In the genomic region with DNA sequence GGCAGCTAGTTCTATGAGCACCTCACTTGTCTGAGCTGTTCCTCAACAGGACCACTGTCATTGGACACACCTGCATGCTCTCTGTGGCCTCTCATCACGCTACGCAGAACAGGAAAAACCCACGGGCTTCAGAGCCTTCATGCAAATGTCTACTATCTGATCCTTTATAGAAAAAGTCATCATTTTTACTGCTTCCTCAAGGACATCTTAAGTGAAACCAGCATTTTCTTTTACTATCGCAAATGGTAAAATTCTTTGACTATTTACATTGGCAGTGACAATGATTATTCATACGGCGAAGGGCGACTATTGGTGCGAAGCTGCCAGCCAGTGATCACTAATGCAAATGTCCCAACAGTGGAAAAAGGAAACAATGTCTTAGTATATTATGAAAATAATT, we compare ENCODE assay signal across 17 cellular contexts.
DNase-seq lines count a peak whose midpoint lies in the region; ATAC-seq and TF ChIP-seq lines count a peak whose summit lies in the region.
"Had no signal": no experiment of that assay in that cellular context is flagged by ENCODE, and none has a peak within 500 bp of the region (broad histone marks: within the 10 kb centered on the region; RNA-seq: fewer than 3 reads in every experiment).

No MANE protein-coding gene starts in this region.

- peaks cover 7% of the 10 kb centered on the region for H3K4me1 ChIP-seq in Panc1 (ENCODE audit: control insufficient read depth, insufficient read depth, low read length)
- H3K4me1 ChIP-seq in thoracic aorta (ENCODE audit: control insufficient read depth in 1 of 2, low read depth in 2 of 2), result peaks cover 10 to 22% of the 10 kb centered on the region in 2 donors
- H3K4me1 ChIP-seq: uterus had no signal

- H3K4me3 ChIP-seq in Panc1 (ENCODE audit: low read depth in 2 of 2, low read length in 2 of 2) (no peak overlapping the region), thoracic aorta (peak overlapping the region; percentile 8)
- H3K4me3 ChIP-seq: ascending aorta, sigmoid colon, uterus had no signal

- DNase-seq in Panc1 (ENCODE audit: low read depth, low spot score) (no peak), thoracic aorta (ENCODE audit: low spot score) (no peak), T-helper 1 cell (no peak), EL (no peak)
- DNase-seq: activated CD4-positive, alpha-beta T cell treated with anti-CD3 and anti-CD28 coated beads, Interleukin-2, amount 50 U/mL, for 4 hours; CD8-positive, alpha-beta memory T cell; foreskin melanocyte; NCI-H2029 treated with DMSO at 0.1 percent for 48 hours; NCI-H774; sigmoid colon; stimulated activated CD4-positive, alpha-beta T cell treated with anti-CD3 and anti-CD28 coated beads, Interleukin-4, amount 100 ng/mL, for 4 hours; uterus had no signal

- in situ Hi-C loops in Panc1 (cut with HindIII; ENCODE audit: low pct_unique_long_range_greater_than_20kb, low sequenced_read_pairs), result no loop called here

- peak; percentile 64 for ATAC-seq in GM18873 (IDR thresholded peaks at IDR 0.05; ENCODE audit: low FRiP score, unreplicated experiment)
- ATAC-seq in HG02870 (IDR thresholded peaks at IDR 0.05; ENCODE audit: unreplicated experiment), result peak; percentile 93
- ATAC-seq in Panc1, result no peak
- no peak for ATAC-seq in thoracic aorta (ENCODE audit: insufficient number of reproducible peaks, low FRiP score, low read depth)
- no peak for ATAC-seq in GM18909 (IDR thresholded peaks at IDR 0.05; ENCODE audit: poor library complexity, unreplicated experiment)
- ATAC-seq: stimulated activated effector memory CD8-positive, alpha-beta T cell treated with anti-CD3 and anti-CD28 coated beads, Interleukin-12 subunit alpha, Interleukin-12 subunit beta, amount 100 ng/mL, for 72 hours had no signal

- H3K27me3 ChIP-seq in Panc1 (ENCODE audit: control insufficient read depth, insufficient read depth, low read length), result no peaks in the 10 kb centered on the region
- H3K27me3 ChIP-seq in thoracic aorta (replicated peaks; ENCODE audit: insufficient read depth), result no peaks in the 10 kb centered on the region
- H3K27me3 ChIP-seq: ascending aorta, sigmoid colon, uterus had no signal

- H3K27ac ChIP-seq in Panc1 (ENCODE audit: low read length) (no peak overlapping the region), thoracic aorta (no peak overlapping the region)
- H3K27ac ChIP-seq: ascending aorta, sigmoid colon, uterus had no signal

- H3K9me3 ChIP-seq in Panc1 (ENCODE audit: control insufficient read depth, insufficient read depth, low read depth, low read length) (no peaks in the 10 kb centered on the region), thoracic aorta (no peaks in the 10 kb centered on the region)
- H3K9me3 ChIP-seq: ascending aorta, sigmoid colon, uterus had no signal

- BruUV-seq in Panc1 (replicated peaks; lab: Mats Ljungman, UMichigan), result TSS peak; percentile 4

- POLR2A ChIA-PET in Panc1 (lab: Charles Lee), result no interaction called here

- peaks cover 35% of the 10 kb centered on the region for H3K36me3 ChIP-seq in Panc1 (ENCODE audit: control insufficient read depth, insufficient read depth, low read length)
- H3K36me3 ChIP-seq in thoracic aorta, result no peaks in the 10 kb centered on the region
- H3K36me3 ChIP-seq: uterus had no signal

- CTCF ChIA-PET in Panc1 (lab: Charles Lee), result no interaction called here

- intact Hi-C loops in Panc1 (cut with micrococcal nuclease; ENCODE audit: unreplicated experiment), result no loop called here

- TF ChIP-seq CTCF in Panc1 (IDR thresholded peaks at IDR 0.05) (no peak), thoracic aorta (IDR thresholded peaks at IDR 0.05) (no peak)

Comparison
In these comparisons a context has a peak if more than half of its experiments do, and no peak if none do; other contexts are left out.
1. ATAC-seq: peak in GM18873 (single experiment) and HG02870 (single experiment); none in Panc1 (single experiment), thoracic aorta (single experiment) and GM18909 (single experiment).